In genomic region chr6:72626126-72626525, GRCh38 we compare ENCODE assay signal across 1 cellular context.
TF ChIP-seq lines count a peak whose summit lies in the region.

No MANE protein-coding gene starts in this region.

TF ChIP-seq in GM12878, 131 proteins besides CTCF, POLR2A, EP300 and RAD21 (continued from another document and continues in another):
- TF ChIP-seq SMAD1 (IDR thresholded peaks at IDR 0.05; ENCODE audit: low read depth, partially characterized antibody) = no peak
- peak; percentile 54; the same call in 1 of the 2 replicates for TF ChIP-seq ZNF217 (IDR thresholded peaks at IDR 0.05)
- TF ChIP-seq EGR1 (IDR thresholded peaks at IDR 0.05; ENCODE audit: borderline replicate concordance in 1 of 2, low read depth in 2 of 2, low read length in 2 of 2) = no peak
- TF ChIP-seq SKIL (IDR thresholded peaks at IDR 0.05; ENCODE audit: low read depth, poor library complexity, severe bottlenecking) = peak; percentile 62
- TF ChIP-seq ZBTB33 (IDR thresholded peaks at IDR 0.05) = no peak
- no peak for TF ChIP-seq CBX3 (IDR thresholded peaks at IDR 0.05; ENCODE audit: borderline replicate concordance, low read depth)
- no peak; the same call in 1 of the 2 replicates for TF ChIP-seq MAX (IDR thresholded peaks at IDR 0.05; ENCODE audit: low read depth, low read length)
- TF ChIP-seq TARDBP (IDR thresholded peaks at IDR 0.05; ENCODE audit: borderline replicate concordance) = no peak
- no peak; the same call in 1 of the 2 replicates for TF ChIP-seq BACH1 (IDR thresholded peaks at IDR 0.05; ENCODE audit: borderline replicate concordance)
- no peak for TF ChIP-seq USF2 (IDR thresholded peaks at IDR 0.05; ENCODE audit: borderline replicate concordance, low read depth, low read length)
- no peak for TF ChIP-seq BRCA1 (IDR thresholded peaks at IDR 0.05; ENCODE audit: low read depth, low read length)
- no peak for TF ChIP-seq HDAC6 (IDR thresholded peaks at IDR 0.05; ENCODE audit: unreplicated experiment)
- TF ChIP-seq CEBPB (IDR thresholded peaks at IDR 0.05; ENCODE audit: borderline replicate concordance in 1 of 2, low read depth in 2 of 2, low read length in 2 of 2) = no peak
- 0 out of 2 replicates have a peak, but pooled peaks have one; percentile 45 for TF ChIP-seq POLR2AphosphoS5 (IDR thresholded peaks at IDR 0.05; ENCODE audit: low read length)
- peak; percentile 70 for TF ChIP-seq BCL11A (IDR thresholded peaks at IDR 0.05; ENCODE audit: low read depth, low read length)
- TF ChIP-seq ETV6 (conservative IDR thresholded peaks at IDR 0.05 in 1 of 2, IDR thresholded peaks at IDR 0.05 in 1 of 2; ENCODE audit: borderline replicate concordance in 1 of 2, low read depth in 1 of 2) = peak in 1 of 2 experiments; percentile 63; a peak in 1 of 4 replicates
- TF ChIP-seq PAX5 (IDR thresholded peaks at IDR 0.05; ENCODE audit: borderline replicate concordance, low read depth, low read length) = peak; percentile 57; the same call in 1 of the 2 replicates
- 0 out of 2 replicates have a peak, but pooled peaks have one; percentile 10 for TF ChIP-seq MEF2A (IDR thresholded peaks at IDR 0.05; ENCODE audit: insufficient read depth, low read depth, low read length)
- TF ChIP-seq RBBP5 (conservative IDR thresholded peaks at IDR 0.05) = no peak
- TF ChIP-seq IRF4 (IDR thresholded peaks at IDR 0.05; ENCODE audit: low read depth, low read length) = peak; percentile 90
- TF ChIP-seq BMI1 (IDR thresholded peaks at IDR 0.05; ENCODE audit: borderline replicate concordance) = peak; percentile 46; the same call in 1 of the 2 replicates
- TF ChIP-seq USF1 (IDR thresholded peaks at IDR 0.05; ENCODE audit: borderline replicate concordance, extremely low read length, insufficient read depth, low read depth, low read length) = no peak
- peak; percentile 40; the same call in 1 of the 2 replicates for TF ChIP-seq CREM (IDR thresholded peaks at IDR 0.05; ENCODE audit: low read depth)
- peak; percentile 55; the same call in 1 of the 2 replicates for TF ChIP-seq TCF12 (IDR thresholded peaks at IDR 0.05; ENCODE audit: low read depth, low read length)
- peak; percentile 69 for TF ChIP-seq JUND (IDR thresholded peaks at IDR 0.05; ENCODE audit: low read depth, low read length)
- peak; percentile 75 to 82 for TF ChIP-seq IKZF2 (IDR thresholded peaks at IDR 0.05)
- 0 out of 2 replicates have a peak, but pooled peaks have one; percentile 11 for TF ChIP-seq PKNOX1 (IDR thresholded peaks at IDR 0.05)
- peak; percentile 4; the same call in 1 of the 2 replicates for TF ChIP-seq SMC3 (IDR thresholded peaks at IDR 0.05; ENCODE audit: borderline replicate concordance, low read length)
- peak; percentile 84 for TF ChIP-seq ATF2 (IDR thresholded peaks at IDR 0.05; ENCODE audit: low read length)
- TF ChIP-seq LARP7 (IDR thresholded peaks at IDR 0.05) = no peak
- TF ChIP-seq FOXM1 (IDR thresholded peaks at IDR 0.05; ENCODE audit: low read depth, low read length) = peak; percentile 46; the same call in 1 of the 2 replicates
- no peak for TF ChIP-seq ZBED1 (IDR thresholded peaks at IDR 0.05; ENCODE audit: borderline replicate concordance)
- no peak for TF ChIP-seq WRNIP1 (IDR thresholded peaks at IDR 0.05; ENCODE audit: borderline replicate concordance, low read depth, low read length)
- TF ChIP-seq RUNX3 (IDR thresholded peaks at IDR 0.05; ENCODE audit: low read length) = peak; percentile 69
- no peak for TF ChIP-seq HDAC2 (IDR thresholded peaks at IDR 0.05)
- TF ChIP-seq GABPA (IDR thresholded peaks at IDR 0.05; ENCODE audit: low read depth) = 0 out of 2 replicates have a peak, but pooled peaks have one; percentile 32
- TF ChIP-seq SPI1 (IDR thresholded peaks at IDR 0.05; ENCODE audit: borderline replicate concordance, insufficient read depth, low read depth, low read length) = peak; percentile 96
- TF ChIP-seq YY1 (IDR thresholded peaks at IDR 0.05; ENCODE audit: low read depth, low read length) = 0 out of 2 replicates have a peak, but pooled peaks have one; percentile 28
- TF ChIP-seq TCF7 (IDR thresholded peaks at IDR 0.05; ENCODE audit: borderline replicate concordance) = peak; percentile 65; the same call in 1 of the 2 replicates
- TF ChIP-seq POU2F2 (IDR thresholded peaks at IDR 0.05; ENCODE audit: borderline replicate concordance, low read depth, low read length) = 0 out of 3 replicates have a peak, but pooled peaks have one; percentile 6
- TF ChIP-seq NBN (IDR thresholded peaks at IDR 0.05) = peak; percentile 61; the same call in 1 of the 2 replicates
- TF ChIP-seq PAX8 (IDR thresholded peaks at IDR 0.05) = no peak
- no peak for TF ChIP-seq POLR2AphosphoS2 (IDR thresholded peaks at IDR 0.05; ENCODE audit: low read depth, low read length)
- TF ChIP-seq RFX5 (IDR thresholded peaks at IDR 0.05; ENCODE audit: low read depth, low read length) = no peak
- no peak for TF ChIP-seq CHD4 (IDR thresholded peaks at IDR 0.05)
- peak; percentile 78 for TF ChIP-seq EED (IDR thresholded peaks at IDR 0.05; ENCODE audit: low read depth)
- TF ChIP-seq FOXK2 (IDR thresholded peaks at IDR 0.05) = no peak
- peak; percentile 62; the same call in 1 of the 2 replicates for TF ChIP-seq MTA3 (IDR thresholded peaks at IDR 0.05; ENCODE audit: borderline replicate concordance, low read length)
- TF ChIP-seq RCOR1 (conservative IDR thresholded peaks at IDR 0.05; ENCODE audit: low read depth, low read length) = 0 out of 2 replicates have a peak, but pooled peaks have one; percentile 23
- TF ChIP-seq NFIC (IDR thresholded peaks at IDR 0.05; ENCODE audit: low read depth, low read length) = peak; percentile 62; the same call in 1 of the 2 replicates
- TF ChIP-seq HCFC1 (IDR thresholded peaks at IDR 0.05; ENCODE audit: low read length) = no peak
- TF ChIP-seq TCF3 (IDR thresholded peaks at IDR 0.05; ENCODE audit: borderline replicate concordance, insufficient read depth, low read depth, low read length) = no peak
- no peak; the same call in 1 of the 2 replicates for TF ChIP-seq MXI1 (IDR thresholded peaks at IDR 0.05; ENCODE audit: low read depth, low read length)
- TF ChIP-seq SREBF2 (IDR thresholded peaks at IDR 0.05; ENCODE audit: low read length) = no peak
- no peak for TF ChIP-seq PBX3 (IDR thresholded peaks at IDR 0.05; ENCODE audit: insufficient replicate concordance, low read depth, low read length)
- TF ChIP-seq GATAD2B (conservative IDR thresholded peaks at IDR 0.05; ENCODE audit: low read depth) = no peak
- TF ChIP-seq RELB (IDR thresholded peaks at IDR 0.05; ENCODE audit: low read depth) = peak; percentile 55; the same call in 1 of the 2 replicates
- 0 out of 2 replicates have a peak, but pooled peaks have one; percentile 54 for TF ChIP-seq CBFB (IDR thresholded peaks at IDR 0.05; ENCODE audit: low read depth)
